In the genomic region with DNA sequence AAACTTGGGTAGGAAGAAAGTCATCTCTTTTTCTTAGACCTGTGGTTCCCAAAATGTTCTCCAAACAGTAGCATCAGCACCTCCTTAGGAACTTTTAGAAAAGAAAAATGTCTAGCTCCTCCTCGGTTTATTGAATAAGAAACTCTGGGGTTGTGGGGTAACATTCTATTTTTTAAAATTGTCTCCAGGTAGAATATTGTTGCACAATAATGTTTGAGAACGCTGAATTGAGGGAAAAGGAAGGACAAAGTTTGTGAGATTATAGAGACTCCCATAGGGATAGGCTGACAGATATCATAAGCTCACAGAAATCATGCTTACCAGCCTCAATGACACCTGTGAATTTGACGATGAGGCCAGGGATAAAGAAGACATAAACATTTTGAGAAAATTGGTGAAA, we compare ENCODE assay signal across 36 cellular contexts.
"Had no signal": no experiment of that assay in that cellular context is flagged by ENCODE, and none has a peak within 500 bp of the region (broad histone marks: within the 10 kb centered on the region; RNA-seq: fewer than 3 reads in every experiment).

No MANE protein-coding gene starts in this region.

- H3K4me3 ChIP-seq: MG63 had no signal

- H3K36me3 ChIP-seq: MG63 had no signal

- H3K27me3 ChIP-seq: MG63 had no signal

- DNase-seq: Kasumi-1, MG63, MM.1S, MV-4-11, NCI-H1048, NCI-H1092, NCI-H1092 treated with DMSO at 0.1 percent for 48 hours, NCI-H1105, NCI-H1105 treated with DMSO at 0.1 percent for 48 hours, NCI-H1417, NCI-H1417 treated with DMSO at 0.1 percent for 48 hours, NCI-H1436, NCI-H1436 treated with DMSO at 0.1 percent for 48 hours, NCI-H146, NCI-H1694, NCI-H1694 treated with DMSO at 0.1 percent for 48 hours, NCI-H187, NCI-H187 treated with DMSO at 0.1 percent for 48 hours, NCI-H1930, NCI-H2029, NCI-H2029 treated with DMSO at 0.1 percent for 48 hours, NCI-H2081, NCI-H2081 treated with DMSO at 0.1 percent for 48 hours, NCI-H2107, NCI-H2171, NCI-H2171 treated with DMSO at 0.1 percent for 48 hours, NCI-H2227 treated with DMSO at 0.1 percent for 48 hours, NCI-H226, NCI-H345, NCI-H446, NCI-H446 treated with DMSO at 0.1 percent for 48 hours, NCI-H510A, NCI-H510A treated with DMSO at 0.1 percent for 48 hours, NCI-H524, NCI-H524 treated with DMSO at 0.1 percent for 48 hours, NCI-H526 had no signal
